1 cellular context compared by ENCODE assay signal in the genomic region with DNA sequence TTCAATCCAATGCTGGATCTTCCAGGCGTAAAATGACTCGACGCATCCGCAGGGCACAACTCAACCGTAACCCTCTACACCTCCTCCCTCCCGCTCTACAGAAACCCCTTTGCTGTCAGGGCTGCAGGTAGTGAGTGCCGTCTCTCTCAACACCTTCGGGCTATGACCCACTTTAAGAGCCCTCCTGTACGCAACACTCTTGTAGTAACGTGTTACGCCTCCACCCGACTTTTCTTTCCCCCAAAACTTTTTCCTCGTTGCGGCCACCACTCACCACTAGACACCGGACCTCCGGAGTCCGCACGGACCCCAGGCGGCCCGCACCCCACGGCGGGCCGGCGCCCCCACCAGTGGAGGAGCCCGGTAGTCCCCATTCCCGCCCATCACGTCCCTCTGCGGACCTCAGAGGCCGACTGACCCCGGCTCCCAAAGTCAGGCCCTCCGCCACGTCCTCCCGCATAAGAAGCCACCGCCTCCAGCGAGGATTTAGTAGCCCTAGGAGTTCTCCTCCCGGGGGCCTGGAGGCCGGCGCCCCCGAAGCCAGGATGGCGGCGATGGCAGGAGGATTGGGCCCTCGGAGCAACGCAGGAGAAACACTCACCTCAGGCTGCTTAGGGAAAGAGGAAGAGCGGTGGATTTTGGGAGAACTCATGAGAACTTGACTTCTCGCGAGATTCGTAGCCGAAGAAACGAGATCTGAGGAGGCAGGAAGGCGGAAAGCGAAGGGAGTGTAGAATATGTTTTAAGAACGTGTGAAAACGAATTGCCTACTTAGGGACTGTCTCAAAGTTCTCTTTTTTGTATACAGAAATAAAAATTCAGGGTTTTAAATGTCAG.
TF ChIP-seq lines count a peak whose summit lies in the region.

A gene (minus strand): TSS at position 609 of the 837 bp plus-strand sequence.

TF ChIP-seq in H1, 55 proteins besides CTCF, POLR2A, EP300 and RAD21:
- TF ChIP-seq POU5F1 (IDR thresholded peaks at IDR 0.05; ENCODE audit: low read depth, low read length): no peak
- peak; percentile 88 for TF ChIP-seq KDM4A (IDR thresholded peaks at IDR 0.05; ENCODE audit: low read depth, low read length, severe bottlenecking)
- TF ChIP-seq ASH2L (IDR thresholded peaks at IDR 0.05; ENCODE audit: low read length): peak; percentile 46
- TF ChIP-seq MAFK (IDR thresholded peaks at IDR 0.05; ENCODE audit: low read depth, low read length): no peak
- TF ChIP-seq JUN (IDR thresholded peaks at IDR 0.05; ENCODE audit: low read depth, low read length): no peak
- TF ChIP-seq GABPA (IDR thresholded peaks at IDR 0.05; ENCODE audit: borderline replicate concordance, insufficient read depth, low read length): no peak
- TF ChIP-seq TAF7 (optimal IDR thresholded peaks at IDR 0.05; ENCODE audit: borderline replicate concordance, low read depth, low read length): peak; percentile 100
- TF ChIP-seq, protein P1, sequence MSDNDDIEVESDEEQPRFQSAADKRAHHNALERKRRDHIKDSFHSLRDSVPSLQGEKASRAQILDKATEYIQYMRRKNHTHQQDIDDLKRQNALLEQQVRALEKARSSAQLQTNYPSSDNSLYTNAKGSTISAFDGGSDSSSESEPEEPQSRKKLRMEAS (IDR thresholded peaks at IDR 0.05): peak; percentile 51; the same call in 1 of the 2 replicates
- TF ChIP-seq RXRA (IDR thresholded peaks at IDR 0.05; ENCODE audit: insufficient read depth, low read depth, low read length): 0 out of 2 replicates have a peak, but pooled peaks have one; percentile 12
- TF ChIP-seq CHD1 (IDR thresholded peaks at IDR 0.05; ENCODE audit: low read depth, low read length): peak; percentile 54; the same call in 1 of the 2 replicates
- TF ChIP-seq CHD2 (IDR thresholded peaks at IDR 0.05; ENCODE audit: low read length): peak; percentile 100
- TF ChIP-seq TAF1 (IDR thresholded peaks at IDR 0.05; ENCODE audit: low read depth, low read length): peak; percentile 99
- TF ChIP-seq, protein P2, sequence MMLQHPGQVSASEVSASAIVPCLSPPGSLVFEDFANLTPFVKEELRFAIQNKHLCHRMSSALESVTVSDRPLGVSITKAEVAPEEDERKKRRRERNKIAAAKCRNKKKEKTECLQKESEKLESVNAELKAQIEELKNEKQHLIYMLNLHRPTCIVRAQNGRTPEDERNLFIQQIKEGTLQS (IDR thresholded peaks at IDR 0.05; ENCODE audit: insufficient read depth, low read depth, low read length): 0 out of 2 replicates have a peak, but pooled peaks have one; percentile 12
- TF ChIP-seq TCF12 (IDR thresholded peaks at IDR 0.05; ENCODE audit: low read depth, low read length): no peak
- no peak for TF ChIP-seq HDAC2 (IDR thresholded peaks at IDR 0.05; ENCODE audit: borderline replicate concordance in 1 of 2, low read depth in 2 of 2, low read length in 2 of 2)
- no peak for TF ChIP-seq FOSL1 (IDR thresholded peaks at IDR 0.05; ENCODE audit: insufficient read depth, low read depth, low read length)
- TF ChIP-seq JUND (IDR thresholded peaks at IDR 0.05; ENCODE audit: low read length): peak; percentile 80; the same call in 1 of the 2 replicates
- TF ChIP-seq NANOG (IDR thresholded peaks at IDR 0.05; ENCODE audit: insufficient read depth, low read depth, low read length, poor library complexity, severe bottlenecking): no peak
- no peak for TF ChIP-seq CEBPB (IDR thresholded peaks at IDR 0.05; ENCODE audit: low read depth, low read length)
- peak; percentile 93 for TF ChIP-seq GTF2F1 (IDR thresholded peaks at IDR 0.05; ENCODE audit: borderline replicate concordance, low read depth, low read length)
- TF ChIP-seq, protein P3, sequence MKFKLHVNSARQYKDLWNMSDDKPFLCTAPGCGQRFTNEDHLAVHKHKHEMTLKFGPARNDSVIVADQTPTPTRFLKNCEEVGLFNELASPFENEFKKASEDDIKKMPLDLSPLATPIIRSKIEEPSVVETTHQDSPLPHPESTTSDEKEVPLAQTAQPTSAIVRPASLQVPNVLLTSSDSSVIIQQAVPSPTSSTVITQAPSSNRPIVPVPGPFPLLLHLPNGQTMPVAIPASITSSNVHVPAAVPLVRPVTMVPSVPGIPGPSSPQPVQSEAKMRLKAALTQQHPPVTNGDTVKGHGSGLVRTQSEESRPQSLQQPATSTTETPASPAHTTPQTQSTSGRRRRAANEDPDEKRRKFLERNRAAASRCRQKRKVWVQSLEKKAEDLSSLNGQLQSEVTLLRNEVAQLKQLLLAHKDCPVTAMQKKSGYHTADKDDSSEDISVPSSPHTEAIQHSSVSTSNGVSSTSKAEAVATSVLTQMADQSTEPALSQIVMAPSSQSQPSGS (IDR thresholded peaks at IDR 0.05; ENCODE audit: low read length): peak; percentile 34; the same call in 1 of the 2 replicates
- TF ChIP-seq POLR2AphosphoS5 (IDR thresholded peaks at IDR 0.05; ENCODE audit: low read depth, low read length): peak; percentile 98
- no peak for TF ChIP-seq BACH1 (IDR thresholded peaks at IDR 0.05; ENCODE audit: low read length)
- TF ChIP-seq YY1 (IDR thresholded peaks at IDR 0.05; ENCODE audit: low read depth, low read length): peak; percentile 64; the same call in 1 of the 2 replicates
- TF ChIP-seq TBP (IDR thresholded peaks at IDR 0.05; ENCODE audit: low read depth, low read length): peak; percentile 97
- TF ChIP-seq SIX5 (IDR thresholded peaks at IDR 0.05; ENCODE audit: low read depth, low read length): no peak
- peak; percentile 98 for TF ChIP-seq BRCA1 (IDR thresholded peaks at IDR 0.05; ENCODE audit: low read depth, low read length)
- no peak for TF ChIP-seq SRF (IDR thresholded peaks at IDR 0.05; ENCODE audit: low read depth, low read length)
- TF ChIP-seq EGR1 (IDR thresholded peaks at IDR 0.05; ENCODE audit: borderline replicate concordance, low read depth, low read length): peak; percentile 38; the same call in 1 of the 2 replicates
- no peak for TF ChIP-seq NRF1 (IDR thresholded peaks at IDR 0.05; ENCODE audit: low read depth, low read length)
- 0 out of 2 replicates have a peak, but pooled peaks have one; percentile 20 for TF ChIP-seq SP1 (IDR thresholded peaks at IDR 0.05; ENCODE audit: low read depth, low read length)
- TF ChIP-seq, protein P4, sequence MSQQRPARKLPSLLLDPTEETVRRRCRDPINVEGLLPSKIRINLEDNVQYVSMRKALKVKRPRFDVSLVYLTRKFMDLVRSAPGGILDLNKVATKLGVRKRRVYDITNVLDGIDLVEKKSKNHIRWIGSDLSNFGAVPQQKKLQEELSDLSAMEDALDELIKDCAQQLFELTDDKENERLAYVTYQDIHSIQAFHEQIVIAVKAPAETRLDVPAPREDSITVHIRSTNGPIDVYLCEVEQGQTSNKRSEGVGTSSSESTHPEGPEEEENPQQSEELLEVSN (IDR thresholded peaks at IDR 0.05): peak; percentile 25; the same call in 1 of the 2 replicates
- TF ChIP-seq SIRT6 (IDR thresholded peaks at IDR 0.05; ENCODE audit: low read length): no peak
- TF ChIP-seq PHF8 (conservative IDR thresholded peaks at IDR 0.05; ENCODE audit: low read depth, low read length): peak; percentile 97
- TF ChIP-seq SUZ12 (IDR thresholded peaks at IDR 0.05; ENCODE audit: low read length): no peak
